In the genomic region with DNA sequence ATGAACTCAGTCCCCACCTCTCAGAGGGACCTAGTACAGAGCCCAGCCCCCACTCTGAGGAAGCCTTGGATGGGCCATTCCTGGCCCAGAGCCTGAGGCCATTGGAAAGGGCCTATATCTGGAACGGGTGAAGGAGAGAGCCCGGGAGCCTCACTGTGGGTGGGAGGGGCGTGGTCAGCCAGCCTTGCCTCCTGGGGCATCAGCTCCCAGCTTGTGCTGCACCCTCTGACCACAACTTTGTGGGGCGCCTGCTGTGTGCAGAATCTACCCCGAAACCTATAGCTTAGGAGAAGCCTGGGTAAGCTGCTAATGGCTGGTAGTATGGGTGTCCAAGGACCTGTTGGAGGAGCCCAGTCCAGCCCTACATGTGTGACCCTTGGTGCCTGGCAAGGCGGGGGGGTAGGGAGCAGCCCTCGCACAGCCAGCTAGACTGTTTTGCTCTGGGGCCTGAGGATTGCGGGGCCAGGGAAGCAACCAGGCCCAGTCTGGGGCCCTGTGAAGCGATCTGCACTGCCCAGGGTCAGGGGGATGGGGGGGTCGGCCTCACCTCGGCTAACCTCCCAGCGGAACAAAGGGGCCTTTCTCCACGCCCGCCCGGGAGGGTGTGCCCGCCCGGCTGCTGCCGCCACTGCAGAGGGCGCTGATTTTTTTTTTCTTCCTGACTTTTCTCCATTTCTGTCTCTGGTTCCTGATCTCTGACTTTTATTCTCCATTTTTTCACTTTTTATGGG, we compare ENCODE assay signal across 1 cellular context.
TF ChIP-seq lines count a peak whose summit lies in the region.

No MANE protein-coding gene starts in this region.

TF ChIP-seq in HepG2, 621 proteins besides CTCF, POLR2A, EP300 and RAD21 (continued from another document and continues in another):
- TF ChIP-seq, protein P1, sequence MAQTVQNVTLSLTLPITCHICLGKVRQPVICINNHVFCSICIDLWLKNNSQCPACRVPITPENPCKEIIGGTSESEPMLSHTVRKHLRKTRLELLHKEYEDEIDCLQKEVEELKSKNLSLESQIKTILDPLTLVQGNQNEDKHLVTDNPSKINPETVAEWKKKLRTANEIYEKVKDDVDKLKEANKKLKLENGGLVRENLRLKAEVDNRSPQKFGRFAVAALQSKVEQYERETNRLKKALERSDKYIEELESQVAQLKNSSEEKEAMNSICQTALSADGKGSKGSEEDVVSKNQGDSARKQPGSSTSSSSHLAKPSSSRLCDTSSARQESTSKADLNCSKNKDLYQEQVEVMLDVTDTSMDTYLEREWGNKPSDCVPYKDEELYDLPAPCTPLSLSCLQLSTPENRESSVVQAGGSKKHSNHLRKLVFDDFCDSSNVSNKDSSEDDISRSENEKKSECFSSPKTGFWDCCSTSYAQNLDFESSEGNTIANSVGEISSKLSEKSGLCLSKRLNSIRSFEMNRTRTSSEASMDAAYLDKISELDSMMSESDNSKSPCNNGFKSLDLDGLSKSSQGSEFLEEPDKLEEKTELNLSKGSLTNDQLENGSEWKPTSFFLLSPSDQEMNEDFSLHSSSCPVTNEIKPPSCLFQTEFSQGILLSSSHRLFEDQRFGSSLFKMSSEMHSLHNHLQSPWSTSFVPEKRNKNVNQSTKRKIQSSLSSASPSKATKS (CRISPR knock-in tag; IDR thresholded peaks at IDR 0.05): no peak
- TF ChIP-seq BHLHE40 (IDR thresholded peaks at IDR 0.05; ENCODE audit: low read length) (0 out of 2 replicates have a peak, but pooled peaks have one; percentile 21), ZNF343 (CRISPR knock-in tag; IDR thresholded peaks at IDR 0.05) (no peak), ZSCAN25 (CRISPR knock-in tag; IDR thresholded peaks at IDR 0.05) (peak; percentile 34; the same call in 1 of the 2 replicates), TSC22D2 (CRISPR knock-in tag; IDR thresholded peaks at IDR 0.05; ENCODE audit: borderline replicate concordance) (no peak), ZNF747 (CRISPR knock-in tag; IDR thresholded peaks at IDR 0.05; ENCODE audit: borderline replicate concordance) (peak; percentile 29; the same call in 1 of the 2 replicates), FOXP1 (IDR thresholded peaks at IDR 0.05) (no peak), FOXP1 (CRISPR knock-in tag; IDR thresholded peaks at IDR 0.05) (peak; percentile 14; the same call in 1 of the 2 replicates), ZNF3 (CRISPR knock-in tag; IDR thresholded peaks at IDR 0.05) (no peak), MAFG (CRISPR knock-in tag; IDR thresholded peaks at IDR 0.05) (no peak), NFIB (CRISPR knock-in tag; IDR thresholded peaks at IDR 0.05; ENCODE audit: borderline replicate concordance) (no peak), ZNF703 (CRISPR knock-in tag; IDR thresholded peaks at IDR 0.05; ENCODE audit: borderline replicate concordance) (peak; percentile 64; the same call in 1 of the 2 replicates), ZNF547 (CRISPR knock-in tag; IDR thresholded peaks at IDR 0.05) (peak; percentile 58), SRY (CRISPR knock-in tag; IDR thresholded peaks at IDR 0.05) (peak; percentile 65; the same call in 1 of the 2 replicates), ZNF274 (CRISPR knock-in tag; IDR thresholded peaks at IDR 0.05) (no peak), RERE (CRISPR knock-in tag; IDR thresholded peaks at IDR 0.05; ENCODE audit: low read depth) (0 out of 2 replicates have a peak, but pooled peaks have one; percentile 48), KLF9 (CRISPR knock-in tag; IDR thresholded peaks at IDR 0.05; ENCODE audit: low read depth) (no peak), ZBTB3 (CRISPR knock-in tag; IDR thresholded peaks at IDR 0.05; ENCODE audit: borderline replicate concordance, low read depth) (no peak), SCMH1 (CRISPR knock-in tag; IDR thresholded peaks at IDR 0.05; ENCODE audit: borderline replicate concordance) (no peak), MED1 (CRISPR knock-in tag; IDR thresholded peaks at IDR 0.05) (peak; percentile 83), TBX3 (IDR thresholded peaks at IDR 0.05; ENCODE audit: borderline replicate concordance) (no peak), SNRNP70 (IDR thresholded peaks at IDR 0.05; ENCODE audit: low read depth, low read length) (no peak), KLF12 (CRISPR knock-in tag; IDR thresholded peaks at IDR 0.05; ENCODE audit: borderline replicate concordance) (no peak), ZNF513 (CRISPR knock-in tag; conservative IDR thresholded peaks at IDR 0.05) (no peak), HNF1B (CRISPR knock-in tag; IDR thresholded peaks at IDR 0.05) (peak; percentile 72; the same call in 1 of the 2 replicates), IRX3 (CRISPR knock-in tag; IDR thresholded peaks at IDR 0.05; ENCODE audit: borderline replicate concordance, low read depth) (no peak; the same call in 1 of the 2 replicates), GFI1 (CRISPR knock-in tag; IDR thresholded peaks at IDR 0.05; ENCODE audit: borderline replicate concordance) (peak; percentile 67; the same call in 1 of the 2 replicates), SIX1 (CRISPR knock-in tag; IDR thresholded peaks at IDR 0.05; ENCODE audit: borderline replicate concordance) (no peak), ZNF644 (CRISPR knock-in tag; IDR thresholded peaks at IDR 0.05; ENCODE audit: low read depth) (no peak), SAFB2 (CRISPR knock-in tag; IDR thresholded peaks at IDR 0.05; ENCODE audit: borderline replicate concordance, low read depth) (no peak), STAG1 (CRISPR knock-in tag; IDR thresholded peaks at IDR 0.05) (peak; percentile 29; the same call in 1 of the 2 replicates), RARA (CRISPR knock-in tag; IDR thresholded peaks at IDR 0.05) (peak; percentile 83), ZFP90 (CRISPR knock-in tag; IDR thresholded peaks at IDR 0.05; ENCODE audit: borderline replicate concordance) (no peak; the same call in 1 of the 2 replicates), CREBL2 (CRISPR knock-in tag; IDR thresholded peaks at IDR 0.05; ENCODE audit: borderline replicate concordance) (no peak), GMEB1 (CRISPR knock-in tag; IDR thresholded peaks at IDR 0.05; ENCODE audit: borderline replicate concordance) (peak; percentile 31; the same call in 1 of the 2 replicates), HOXD1 (CRISPR knock-in tag; IDR thresholded peaks at IDR 0.05) (peak; percentile 39; the same call in 1 of the 2 replicates), ZNF224 (CRISPR knock-in tag; IDR thresholded peaks at IDR 0.05) (no peak), ZNF543 (CRISPR knock-in tag; IDR thresholded peaks at IDR 0.05) (peak; percentile 88), ZNF775 (CRISPR knock-in tag; IDR thresholded peaks at IDR 0.05; ENCODE audit: borderline replicate concordance) (no peak), ZNF335 (CRISPR knock-in tag; IDR thresholded peaks at IDR 0.05) (no peak), PHF20 (CRISPR knock-in tag; IDR thresholded peaks at IDR 0.05) (no peak), ZBTB21 (CRISPR knock-in tag; IDR thresholded peaks at IDR 0.05) (no peak)
- TF ChIP-seq, protein P2, sequence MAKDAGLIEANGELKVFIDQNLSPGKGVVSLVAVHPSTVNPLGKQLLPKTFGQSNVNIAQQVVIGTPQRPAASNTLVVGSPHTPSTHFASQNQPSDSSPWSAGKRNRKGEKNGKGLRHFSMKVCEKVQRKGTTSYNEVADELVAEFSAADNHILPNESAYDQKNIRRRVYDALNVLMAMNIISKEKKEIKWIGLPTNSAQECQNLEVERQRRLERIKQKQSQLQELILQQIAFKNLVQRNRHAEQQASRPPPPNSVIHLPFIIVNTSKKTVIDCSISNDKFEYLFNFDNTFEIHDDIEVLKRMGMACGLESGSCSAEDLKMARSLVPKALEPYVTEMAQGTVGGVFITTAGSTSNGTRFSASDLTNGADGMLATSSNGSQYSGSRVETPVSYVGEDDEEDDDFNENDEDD (CRISPR knock-in tag; IDR thresholded peaks at IDR 0.05; ENCODE audit: borderline replicate concordance): peak; percentile 46; the same call in 1 of the 2 replicates
- TF ChIP-seq, protein P3, sequence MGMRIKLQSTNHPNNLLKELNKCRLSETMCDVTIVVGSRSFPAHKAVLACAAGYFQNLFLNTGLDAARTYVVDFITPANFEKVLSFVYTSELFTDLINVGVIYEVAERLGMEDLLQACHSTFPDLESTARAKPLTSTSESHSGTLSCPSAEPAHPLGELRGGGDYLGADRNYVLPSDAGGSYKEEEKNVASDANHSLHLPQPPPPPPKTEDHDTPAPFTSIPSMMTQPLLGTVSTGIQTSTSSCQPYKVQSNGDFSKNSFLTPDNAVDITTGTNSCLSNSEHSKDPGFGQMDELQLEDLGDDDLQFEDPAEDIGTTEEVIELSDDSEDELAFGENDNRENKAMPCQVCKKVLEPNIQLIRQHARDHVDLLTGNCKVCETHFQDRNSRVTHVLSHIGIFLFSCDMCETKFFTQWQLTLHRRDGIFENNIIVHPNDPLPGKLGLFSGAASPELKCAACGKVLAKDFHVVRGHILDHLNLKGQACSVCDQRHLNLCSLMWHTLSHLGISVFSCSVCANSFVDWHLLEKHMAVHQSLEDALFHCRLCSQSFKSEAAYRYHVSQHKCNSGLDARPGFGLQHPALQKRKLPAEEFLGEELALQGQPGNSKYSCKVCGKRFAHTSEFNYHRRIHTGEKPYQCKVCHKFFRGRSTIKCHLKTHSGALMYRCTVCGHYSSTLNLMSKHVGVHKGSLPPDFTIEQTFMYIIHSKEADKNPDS (CRISPR knock-in tag; IDR thresholded peaks at IDR 0.05): no peak
- TF ChIP-seq, protein P4, sequence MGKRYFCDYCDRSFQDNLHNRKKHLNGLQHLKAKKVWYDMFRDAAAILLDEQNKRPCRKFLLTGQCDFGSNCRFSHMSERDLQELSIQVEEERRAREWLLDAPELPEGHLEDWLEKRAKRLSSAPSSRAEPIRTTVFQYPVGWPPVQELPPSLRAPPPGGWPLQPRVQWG (CRISPR knock-in tag; IDR thresholded peaks at IDR 0.05; ENCODE audit: borderline replicate concordance, low read depth): no peak
- TF ChIP-seq, protein P5, sequence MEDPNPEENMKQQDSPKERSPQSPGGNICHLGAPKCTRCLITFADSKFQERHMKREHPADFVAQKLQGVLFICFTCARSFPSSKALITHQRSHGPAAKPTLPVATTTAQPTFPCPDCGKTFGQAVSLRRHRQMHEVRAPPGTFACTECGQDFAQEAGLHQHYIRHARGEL (CRISPR knock-in tag; IDR thresholded peaks at IDR 0.05): no peak
